22 cellular contexts compared by ENCODE assay signal in genomic region chr3:31839144-31839917, GRCh38.
DNase-seq lines count a peak whose midpoint lies in the region; ATAC-seq and TF ChIP-seq lines count a peak whose summit lies in the region.
"Had no signal": no experiment of that assay in that cellular context is flagged by ENCODE, and none has a peak within 500 bp of the region (broad histone marks: within the 10 kb centered on the region; RNA-seq: fewer than 3 reads in every experiment).

No MANE protein-coding gene starts in this region.

- H3K79me2 ChIP-seq in GM23338 (replicated peaks; ENCODE audit: insufficient read depth): peaks cover 94% of the 10 kb centered on the region

- no peak overlapping the region for H3K4me3 ChIP-seq in GM23338

- H3K9me3 Mint-ChIP-seq in GM23338 (peaks cover 2% of the 10 kb centered on the region; the same call in 2 of the 3 replicates), WTC11 (no peaks in the 10 kb centered on the region), naive B cell (peaks cover 0 to 2% (median 0%) of the 10 kb centered on the region in 7 donors), glutamatergic neuron (ENCODE audit: unreplicated experiment) (peaks cover 4% of the 10 kb centered on the region)

- H3K4me1 Mint-ChIP-seq in GM23338 (peaks cover 50% of the 10 kb centered on the region), WTC11 (peaks cover 55% of the 10 kb centered on the region), naive B cell (peaks cover 9 to 56% (median 38%) of the 10 kb centered on the region in 3 donors), glutamatergic neuron (ENCODE audit: low read depth, unreplicated experiment) (no peaks in the 10 kb centered on the region)
- H3K4me1 Mint-ChIP-seq: CD14-positive monocyte had no signal

- DNase-seq in GM23338 (ENCODE audit: low spot score) (no peak), WTC11 (ENCODE audit: low spot score) (no peak), fibroblast of gingiva (ENCODE audit: low read depth) (peak; percentile 9), naive B cell (no peak), glutamatergic neuron (no peak), mucosa of gallbladder (ENCODE audit: low spot score) (no peak), superior temporal gyrus (ENCODE audit: extremely low spot score) (no peak), NCI-H2171 treated with DMSO at 0.1 percent for 48 hours (lab: John Stamatoyannopoulos, UW) (no peak)
- DNase-seq: ACHN, AML-193, DMS79 treated with DMSO at 0.1 percent for 48 hours, H7, KBM-7, NCI-H1417 treated with DMSO at 0.1 percent for 48 hours, NCI-H187 treated with DMSO at 0.1 percent for 48 hours, NCI-H345, NCI-H524 treated with DMSO at 0.1 percent for 48 hours, PC-3, RPMI8226, SIG-M5 had no signal

- ATAC-seq in GM23338 (no peak), WTC11 (no peak), naive B cell (ENCODE audit: low read depth in 2 of 2) (no peak)
- ATAC-seq: PC-3, SK-N-SH treated with all-trans-retinoic acid at 6 μM for 48 hours had no signal

- H3K4me1 ChIP-seq in GM23338 (ENCODE audit: insufficient read depth): peaks cover 46% of the 10 kb centered on the region

- no peaks in the 10 kb centered on the region for H3K36me3 ChIP-seq in GM23338 (ENCODE audit: insufficient read depth)

- no peaks in the 10 kb centered on the region for H3F3A ChIP-seq in GM23338 (replicated peaks; ENCODE audit: low read depth)

- TF ChIP-seq CTCF in GM23338 (conservative IDR thresholded peaks at IDR 0.05; ENCODE audit: low read depth in 2 of 2): no peak
- TF ChIP-seq CTCF in WTC11 (IDR thresholded peaks at IDR 0.05): no peak
- no peak for TF ChIP-seq CTCF in glutamatergic neuron (IDR thresholded peaks at IDR 0.05; ENCODE audit: partially characterized antibody, unreplicated experiment)

- H3K9me2 ChIP-seq in GM23338 (ENCODE audit: insufficient read depth): no peaks in the 10 kb centered on the region

- POLR2A ChIA-PET in WTC11 (lab: Charles Lee): no interaction called here

- H3K4me3 Mint-ChIP-seq in GM23338 (no peak overlapping the region), WTC11 (no peak overlapping the region), naive B cell (no peak overlapping the region), glutamatergic neuron (ENCODE audit: unreplicated experiment) (no peak overlapping the region)
- H3K4me3 Mint-ChIP-seq: CD14-positive monocyte had no signal

- CTCF ChIA-PET in WTC11 (lab: Charles Lee): no interaction called here

- no peak overlapping the region for H2AFZ ChIP-seq in GM23338

- no peak overlapping the region; the same call in 1 of the 2 replicates for H3K27ac ChIP-seq in GM23338 (ENCODE audit: low read depth)

- H3K27me3 Mint-ChIP-seq in GM23338 (ENCODE audit: insufficient read depth, low read depth, poor library complexity): no peaks in the 10 kb centered on the region
- no peaks in the 10 kb centered on the region for H3K27me3 Mint-ChIP-seq in WTC11 (ENCODE audit: low read depth)
- no peaks in the 10 kb centered on the region for H3K27me3 Mint-ChIP-seq in naive B cell
- no peaks in the 10 kb centered on the region for H3K27me3 Mint-ChIP-seq in glutamatergic neuron (ENCODE audit: unreplicated experiment)

- peaks cover 10% of the 10 kb centered on the region; the same call in 2 of the 3 replicates for H3K36me3 Mint-ChIP-seq in GM23338 (ENCODE audit: low read depth)
- H3K36me3 Mint-ChIP-seq in WTC11: 0 out of 2 replicates have a peak, but pooled peaks cover 5% of the 10 kb centered on the region
- H3K36me3 Mint-ChIP-seq in naive B cell: peaks cover 4 to 17% of the 10 kb centered on the region in 2 donors
- H3K36me3 Mint-ChIP-seq in glutamatergic neuron (ENCODE audit: unreplicated experiment): peaks cover 6% of the 10 kb centered on the region
- H3K36me3 Mint-ChIP-seq: CD14-positive monocyte had no signal

- no peak overlapping the region for H3K4me2 ChIP-seq in GM23338

- peaks cover 27% of the 10 kb centered on the region; the same call in 1 of the 2 replicates for H4K20me1 ChIP-seq in GM23338 (replicated peaks; ENCODE audit: insufficient read depth)

- H3K27me3 ChIP-seq in GM23338 (ENCODE audit: insufficient read depth): no peaks in the 10 kb centered on the region

- H3K27ac Mint-ChIP-seq in GM23338 (peak overlapping the region; percentile 13; the same call in 1 of the 2 replicates), WTC11 (peak overlapping the region; percentile 71), naive B cell (peak overlapping the region in 4 of 6 donors; percentile 40 to 89 (median 74)), glutamatergic neuron (ENCODE audit: unreplicated experiment) (no peak overlapping the region)
- H3K27ac Mint-ChIP-seq: CD14-positive monocyte had no signal

TF ChIP-seq in GM23338, 12 proteins besides CTCF, POLR2A, EP300 and RAD21:
- no peak for TF ChIP-seq CREB1 (CRISPR knock-in tag; IDR thresholded peaks at IDR 0.05; ENCODE audit: low read depth)

TF ChIP-seq in WTC11, 78 proteins besides CTCF, POLR2A, EP300 and RAD21:
- TF ChIP-seq GABPB1 (CRISPR knock-in tag; IDR thresholded peaks at IDR 0.05): no peak
- no peak for TF ChIP-seq MYBL2 (CRISPR knock-in tag; IDR thresholded peaks at IDR 0.05)
- no peak for TF ChIP-seq JAZF1 (CRISPR knock-in tag; IDR thresholded peaks at IDR 0.05)
- no peak for TF ChIP-seq E2F4 (CRISPR knock-in tag; IDR thresholded peaks at IDR 0.05; ENCODE audit: borderline replicate concordance, low read depth)
- no peak for TF ChIP-seq PREB (CRISPR knock-in tag; IDR thresholded peaks at IDR 0.05; ENCODE audit: borderline replicate concordance)
- TF ChIP-seq USF1 (CRISPR knock-in tag; IDR thresholded peaks at IDR 0.05): no peak
- TF ChIP-seq ZNF317 (CRISPR knock-in tag; IDR thresholded peaks at IDR 0.05; ENCODE audit: borderline replicate concordance, low read depth): no peak
- TF ChIP-seq TCF7 (CRISPR knock-in tag; IDR thresholded peaks at IDR 0.05; ENCODE audit: low read depth): no peak
- TF ChIP-seq MXD4 (CRISPR knock-in tag; IDR thresholded peaks at IDR 0.05; ENCODE audit: borderline replicate concordance): no peak
